Comparison of ENCODE assay signal across 23 cellular contexts in genomic region chr22:44045171-44045570, GRCh38. TPM values are rescaled to one million over a fixed set of nuclear protein-coding genes. Genes with fewer than 3 reads are reported as not detected.
DNase-seq lines count a peak whose midpoint lies in the region; ATAC-seq and TF ChIP-seq lines count a peak whose summit lies in the region.
"Had no signal": no experiment of that assay in that cellular context is flagged by ENCODE, and none has a peak within 500 bp of the region (broad histone marks: within the 10 kb centered on the region; RNA-seq: fewer than 3 reads in every experiment).

No MANE protein-coding gene starts in this region.

- H3K36me3 ChIP-seq in adipocyte (ENCODE audit: control insufficient read depth, insufficient read depth, low read length, severe bottlenecking), result no peaks in the 10 kb centered on the region

- no peak overlapping the region for H3K23ac ChIP-seq in H9 (ENCODE audit: insufficient read length, low read depth, low read length)

- no peak for ATAC-seq in GM18867 (IDR thresholded peaks at IDR 0.05; ENCODE audit: unreplicated experiment)
- ATAC-seq: activated CD4-positive, CD25-positive, alpha-beta regulatory T cell treated with anti-CD3 and anti-CD28 coated beads, Interleukin-2, amount 50 U/mL, for 24 hours; esophagus mucosa; HCT116; left colon had no signal

- no peak overlapping the region for H2BK12ac ChIP-seq in H9 (ENCODE audit: insufficient read length, low read depth, low read length)

- H2AFZ ChIP-seq in H9 (ENCODE audit: low read length), result no peak overlapping the region

- no peak overlapping the region for H4K8ac ChIP-seq in H9 (replicated peaks; ENCODE audit: insufficient read length, low read depth, low read length)

- H3K9me3 ChIP-seq in H9 (ENCODE audit: control insufficient read depth, low read depth, low read length) (no peaks in the 10 kb centered on the region), adipocyte (ENCODE audit: control insufficient read depth, low read length) (no peaks in the 10 kb centered on the region)
- H3K9me3 ChIP-seq: tibial nerve had no signal

- H2BK15ac ChIP-seq in H9 (ENCODE audit: low read depth, low read length), result no peak overlapping the region

- H3K9ac ChIP-seq in H9 (ENCODE audit: extremely low read depth, insufficient read length, low read length), result no peak overlapping the region
- H3K9ac ChIP-seq in adipocyte (ENCODE audit: low read length), result no peak overlapping the region

- no peak overlapping the region for H3K14ac ChIP-seq in H9 (ENCODE audit: insufficient read depth, low read length)

- H3K18ac ChIP-seq in H9 (ENCODE audit: insufficient read length, low read depth, low read length), result peak overlapping the region; percentile 21

- H3K4me2 ChIP-seq in H9 (ENCODE audit: insufficient read depth, insufficient read length, low read length), result no peak overlapping the region

- H3K4me1 Mint-ChIP-seq in H9, result peaks cover 12 to 18% of the 10 kb centered on the region in 2 experiments

- no peak overlapping the region for H2AK5ac ChIP-seq in H9 (ENCODE audit: insufficient read length, low read length)

- no peak overlapping the region for H2BK5ac ChIP-seq in H9 (ENCODE audit: insufficient read length, low read length)

- intact Hi-C loops in posterior cingulate gyrus (cut with DNase I), result no loop called here

- H3K27ac Mint-ChIP-seq in H9, result no peak overlapping the region
- H3K27ac Mint-ChIP-seq: nephron had no signal

- H3K79me1 ChIP-seq in H9 (ENCODE audit: insufficient read depth, low read depth, low read length, poor library complexity, severe bottlenecking), result no peaks in the 10 kb centered on the region

- H3K23me2 ChIP-seq in H9 (ENCODE audit: insufficient read length, low read depth, low read length, poor library complexity, severe bottlenecking), result no peaks in the 10 kb centered on the region

- no peaks in the 10 kb centered on the region for H3K27me3 ChIP-seq in H9 (ENCODE audit: insufficient read depth, low read length)
- H3K27me3 ChIP-seq in adipocyte (replicated peaks; ENCODE audit: control insufficient read depth, insufficient read depth, low read length), result no peaks in the 10 kb centered on the region
- H3K27me3 ChIP-seq: tibial nerve had no signal

- no peak overlapping the region for H3T11ph ChIP-seq in H9 (ENCODE audit: low read length)

- TF ChIP-seq CTCF in AG10803 (conservative IDR thresholded peaks at IDR 0.05; ENCODE audit: low read length) (no peak), H9 (conservative IDR thresholded peaks at IDR 0.05) (no peak)

- H3K9me3 Mint-ChIP-seq in H9, result peaks cover 2 to 3% of the 10 kb centered on the region in 2 experiments

- H4K20me1 ChIP-seq in H9 (ENCODE audit: control insufficient read depth, insufficient read depth, insufficient read length), result no peaks in the 10 kb centered on the region

- H3K56ac ChIP-seq in H9 (ENCODE audit: insufficient read length, low read depth, low read length), result no peak overlapping the region

- H4K5ac ChIP-seq in H9 (ENCODE audit: insufficient read length, low read depth, low read length), result no peak overlapping the region

- H3K4me3 Mint-ChIP-seq in H9, result no peak overlapping the region
- H3K4me3 Mint-ChIP-seq: nephron had no signal

- H4K91ac ChIP-seq in H9 (ENCODE audit: insufficient read length, low read depth, low read length), result no peak overlapping the region

- H3K27ac ChIP-seq in H9 (ENCODE audit: insufficient read length, low read depth, low read length), result no peak overlapping the region
- H3K27ac ChIP-seq: tibial nerve had no signal

- H3K4ac ChIP-seq in H9 (ENCODE audit: low read depth, low read length), result no peak overlapping the region

- no peaks in the 10 kb centered on the region for H3K79me2 ChIP-seq in H9 (ENCODE audit: insufficient read depth, low read length)

- H2BK120ac ChIP-seq in H9 (ENCODE audit: low read depth, low read length, poor library complexity, severe bottlenecking), result no peak overlapping the region

- H3K4me3 ChIP-seq in AG10803 (ENCODE audit: low read length), result no peak overlapping the region
- H3K4me3 ChIP-seq in adipocyte (ENCODE audit: low read length), result no peak overlapping the region
- H3K4me3 ChIP-seq: tibial nerve had no signal

- no peak overlapping the region for H2BK20ac ChIP-seq in H9 (ENCODE audit: low read depth, low read length, poor library complexity, severe bottlenecking)

- peaks cover 2 to 3% (median 2%) of the 10 kb centered on the region in 3 experiments; a peak in 6 of 7 replicates for H3K36me3 Mint-ChIP-seq in H9 (ENCODE audit: insufficient read depth in 1 of 3, low read depth in 3 of 3)

- H3K4me1 ChIP-seq in H9 (ENCODE audit: insufficient read depth, low read length), result no peaks in the 10 kb centered on the region
- peaks cover 22% of the 10 kb centered on the region for H3K4me1 ChIP-seq in adipocyte (ENCODE audit: control insufficient read depth, insufficient read depth, low read length)

- DNase-seq in AG10803 (ENCODE audit: low read depth) (peak; percentile 52), H9 (no peak), adipocyte (ENCODE audit: low read depth) (peak; percentile 65), iris pigment epithelial cell (ENCODE audit: low read depth) (peak; percentile 43), NCI-H1417 (lab: John Stamatoyannopoulos, UW) (no peak), posterior cingulate gyrus (no peak)
- DNase-seq in stimulated activated CD4-positive, alpha-beta T cell treated with anti-CD3 and anti-CD28 coated beads, Interleukin-15, amount 100 ng/mL, for 24 hours, result no peak
- DNase-seq: anterior cingulate cortex; central memory CD4-positive, alpha-beta T cell; DMS79; effector CD4-positive, alpha-beta T cell; left colon; NCI-H1105; NCI-H526; stimulated activated CD4-positive, alpha-beta T cell treated with anti-CD3 and anti-CD28 coated beads, Interleukin-1b, Interleukin-23, amount 100 ng/mL, for 48 hours; stimulated activated naive CD4-positive, alpha-beta T cell treated with Interleukin-2 at 50 U/mL for 16 hours; T1000 had no signal

- no peaks in the 10 kb centered on the region for H3K27me3 Mint-ChIP-seq in H9 (ENCODE audit: low read depth)

RNA-seq across cellular contexts. Expression of gene PARVB, which starts 21.1 kb away (rescaled TPM):
- total RNA-seq in H9 (2021), result 15.6 and 17.2 TPM in 2 replicates

Comparison
In these comparisons a context has a peak if more than half of its experiments do, and no peak if none do; other contexts are left out.
1. DNase-seq: peak in AG10803 (single experiment), adipocyte (single experiment) and iris pigment epithelial cell (single experiment); none in H9 (single experiment), stimulated activated CD4-positive, alpha-beta T cell treated with anti-CD3 and anti-CD28 coated beads, Interleukin-15, amount 100 ng/mL, for 24 hours (single experiment), NCI-H1417 (0 of 3) and posterior cingulate gyrus (0 of 10).